1 cellular context compared by ENCODE assay signal in the genomic region with DNA sequence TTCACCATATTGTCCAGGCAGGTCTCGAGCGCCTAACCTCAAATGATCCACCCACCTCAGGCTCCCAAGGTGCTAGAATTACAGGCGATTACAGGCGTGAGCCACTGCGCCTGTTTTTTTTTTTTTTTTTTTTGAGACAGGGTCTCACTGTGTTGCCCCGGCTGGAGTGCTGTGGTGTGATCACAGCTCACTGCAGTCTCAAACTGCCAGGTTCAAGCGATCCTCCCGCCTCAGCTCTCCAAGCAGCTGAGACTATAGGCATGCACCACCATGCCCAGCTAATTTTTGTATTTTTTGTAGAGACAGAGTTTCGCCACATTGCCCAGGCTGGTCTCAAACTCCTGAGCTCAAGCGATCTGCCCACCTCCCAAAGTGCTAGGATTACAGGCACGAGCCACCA. TPM values are rescaled to one million over a fixed set of nuclear protein-coding genes. Genes with fewer than 3 reads are reported as not detected.
"Had no signal": no experiment of that assay in that cellular context is flagged by ENCODE, and none has a peak within 500 bp of the region (broad histone marks: within the 10 kb centered on the region; RNA-seq: fewer than 3 reads in every experiment).

No MANE protein-coding gene starts in this region.

RNA-seq across cellular contexts. Expression of gene ITGB1BP2, which starts 22.9 kb away (rescaled TPM):
- polyA plus RNA-seq: GM23248 had no signal
